24 cellular contexts compared by ENCODE assay signal in the genomic region with DNA sequence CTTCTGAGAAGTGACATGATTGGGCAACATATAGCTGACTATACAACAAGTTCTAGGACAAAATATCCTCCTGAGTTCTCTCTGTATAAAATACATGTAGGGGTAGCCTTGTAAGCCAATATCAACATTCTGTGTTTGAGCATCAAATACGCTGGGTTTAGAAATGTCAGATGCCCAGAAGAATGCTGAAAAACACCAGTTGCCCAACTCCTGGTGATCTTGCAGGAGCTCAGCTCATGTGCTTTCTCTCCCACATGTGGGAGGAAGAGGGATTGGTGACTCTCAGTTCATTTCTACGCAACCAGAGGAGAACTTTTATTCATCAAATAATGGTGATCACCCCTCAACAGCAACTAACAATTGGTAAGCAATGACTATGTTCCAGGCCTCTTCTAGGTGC.
"Had no signal": no experiment of that assay in that cellular context is flagged by ENCODE, and none has a peak within 500 bp of the region (broad histone marks: within the 10 kb centered on the region; RNA-seq: fewer than 3 reads in every experiment).

No MANE protein-coding gene starts in this region.

- H3K27ac Mint-ChIP-seq: activated CD4-positive, alpha-beta memory T cell treated with anti-CD3 and anti-CD28 coated beads, Interleukin-2, amount 10 ng/mL, durations not matched to agents 7 days and 5 days; activated CD4-positive, alpha-beta T cell treated with anti-CD3 and anti-CD28 coated beads for 36 hours; activated naive CD4-positive, alpha-beta T cell treated with anti-CD3 and anti-CD28 coated beads for 36 hours; activated naive CD8-positive, alpha-beta T cell; activated T-helper 17 cell treated with anti-CD3 and anti-CD28 coated beads, Interleukin-2, amount 50 U/mL, for 72 hours; T-cell had no signal

- H3K27me3 Mint-ChIP-seq: activated CD4-positive, alpha-beta memory T cell treated with anti-CD3 and anti-CD28 coated beads, Interleukin-2, amount 10 ng/mL, durations not matched to agents 7 days and 5 days; activated CD4-positive, alpha-beta T cell treated with anti-CD3 and anti-CD28 coated beads for 36 hours; activated naive CD8-positive, alpha-beta T cell; activated T-helper 17 cell treated with anti-CD3 and anti-CD28 coated beads, Interleukin-2, amount 50 U/mL, for 72 hours; T-cell had no signal

- H3K36me3 ChIP-seq: WERI-Rb-1 had no signal

- H3K4me3 Mint-ChIP-seq: activated CD4-positive, alpha-beta memory T cell treated with anti-CD3 and anti-CD28 coated beads, Interleukin-2, amount 10 ng/mL, durations not matched to agents 7 days and 5 days; activated CD4-positive, alpha-beta T cell treated with anti-CD3 and anti-CD28 coated beads for 36 hours; activated naive CD4-positive, alpha-beta T cell treated with anti-CD3 and anti-CD28 coated beads for 36 hours; activated naive CD8-positive, alpha-beta T cell; activated T-helper 17 cell treated with anti-CD3 and anti-CD28 coated beads, Interleukin-2, amount 50 U/mL, for 72 hours; T-cell had no signal

- H3K36me3 Mint-ChIP-seq: T-cell had no signal

- ATAC-seq: activated CD4-positive, alpha-beta T cell treated with anti-CD3 and anti-CD28 coated beads for 36 hours; activated T-helper 17 cell treated with anti-CD3 and anti-CD28 coated beads, Interleukin-2, amount 50 U/mL, for 72 hours; T-cell had no signal

- H3K4me1 Mint-ChIP-seq: activated CD4-positive, alpha-beta memory T cell treated with anti-CD3 and anti-CD28 coated beads, Interleukin-2, amount 10 ng/mL, durations not matched to agents 7 days and 5 days; activated CD4-positive, alpha-beta T cell treated with anti-CD3 and anti-CD28 coated beads for 36 hours; activated T-helper 17 cell treated with anti-CD3 and anti-CD28 coated beads, Interleukin-2, amount 50 U/mL, for 72 hours had no signal

- DNase-seq: activated CD4-positive, alpha-beta memory T cell treated with anti-CD3 and anti-CD28 coated beads, Interleukin-2, amount 10 ng/mL, durations not matched to agents 7 days and 5 days; activated CD4-positive, alpha-beta T cell treated with anti-CD3 and anti-CD28 coated beads for 36 hours; activated CD4-positive, alpha-beta T cell treated with anti-CD3 and anti-CD28 coated beads, Interleukin-2, amount 50 U/mL, for 1 hour; activated gamma-delta T cell; activated naive CD4-positive, alpha-beta T cell treated with anti-CD3 and anti-CD28 coated beads for 36 hours; activated T-cell treated with anti-CD3 and anti-CD28 coated beads for 4 hours; activated T-cell treated with anti-CD3 and anti-CD28 coated beads, Interleukin-2, amount 50 U/mL, for 48 hours; central memory CD4-positive, alpha-beta T cell; Kasumi-1; KBM-7; NCI-H1048; NCI-H1417; NCI-H2029; NCI-H2107; NCI-H2171 treated with DMSO at 0.1 percent for 48 hours; NCI-H345; NCI-H510A; NCI-H526 treated with DMSO at 0.1 percent for 48 hours; NCI-H82; SIG-M5; T-cell; WERI-Rb-1 had no signal

- H3K27ac ChIP-seq: WERI-Rb-1 had no signal
